In genomic region chr17:46942441-46943217, GRCh38 we compare ENCODE assay signal across 8 cellular contexts. TPM values are rescaled to one million over a fixed set of nuclear protein-coding genes. Genes with fewer than 3 reads are reported as not detected.
A peak's percentile ranks its signal among the peaks of the same experiment; 100 is the strongest.
DNase-seq lines count a peak whose midpoint lies in the region; ATAC-seq, FAIRE-seq and TF ChIP-seq lines count a peak whose summit lies in the region.

No MANE protein-coding gene starts in this region.

- no peak overlapping the region for H3K4me2 ChIP-seq in endothelial cell of umbilical vein (ENCODE audit: insufficient read depth, low read length)

- CTCF ChIA-PET in HEK293T (lab: Yijun Ruan, JAX) (interaction anchor here (0.5 to 1.9 kb wide), 19 partner anchors 16 to 218 kb away, joined by 3 to 11 read pairs (median 4); no protein-coding TSS in a partner anchor), endothelial cell of umbilical vein (lab: Charles Lee) (interaction anchor here (0.6 to 4.2 kb wide), 52 partner anchors 9 to 1140 kb away, joined by 3 to 80 read pairs (median 5); partner anchors contain the start of gene RPRML)
- CTCF ChIA-PET in activated CD4-positive, alpha-beta memory T cell treated with anti-CD3 and anti-CD28 coated beads, Interleukin-2, amount 10 ng/mL, durations not matched to agents 7 days and 5 days (lab: Charles Lee), result interaction anchor here (0.6 to 2.4 kb wide), 11 partner anchors 9 to 238 kb away, joined by 3 to 13 read pairs (median 3); no protein-coding TSS in a partner anchor

- H3K27ac ChIP-seq in CD4-positive, CD25-positive, alpha-beta regulatory T cell (ENCODE audit: insufficient read depth, low read length, poor library complexity, severe bottlenecking), result no peak overlapping the region
- no peak overlapping the region for H3K27ac ChIP-seq in endothelial cell of umbilical vein (ENCODE audit: insufficient read depth, low read depth, low read length)
- H3K27ac ChIP-seq in temporal lobe (ENCODE audit: low read depth, low read length), result peak overlapping the region; percentile 69

- no peak for TF ChIP-seq POLR2A in endothelial cell of umbilical vein (IDR thresholded peaks at IDR 0.05; ENCODE audit: low read depth, low read length)

- FAIRE-seq in endothelial cell of umbilical vein (lab: Jason Lieb, UNC), result peak; percentile 95

- peaks cover 0 to 24% (median 11%) of the 10 kb centered on the region in 4 donors for H3K4me1 Mint-ChIP-seq in CD4-positive, CD25-positive, alpha-beta regulatory T cell
- H3K4me1 Mint-ChIP-seq in activated CD4-positive, alpha-beta memory T cell treated with anti-CD3 and anti-CD28 coated beads, Interleukin-2, amount 10 ng/mL, durations not matched to agents 7 days and 5 days, result peaks cover 9% of the 10 kb centered on the region
- peaks cover 27% of the 10 kb centered on the region for H3K4me1 Mint-ChIP-seq in mesothelial cell of epicardium

- no peak overlapping the region for H3K4me3 ChIP-seq in CD4-positive, CD25-positive, alpha-beta regulatory T cell (ENCODE audit: low read depth, low read length)
- no peak overlapping the region for H3K4me3 ChIP-seq in endothelial cell of umbilical vein (replicated peaks in 1 of 3; ENCODE audit: insufficient read depth in 1 of 3, low read depth in 1 of 3, low read length in 3 of 3)

- H3K27me3 Mint-ChIP-seq in CD4-positive, CD25-positive, alpha-beta regulatory T cell, result peaks cover 4% of the 10 kb centered on the region
- no peaks in the 10 kb centered on the region for H3K27me3 Mint-ChIP-seq in activated CD4-positive, alpha-beta memory T cell treated with anti-CD3 and anti-CD28 coated beads, Interleukin-2, amount 10 ng/mL, durations not matched to agents 7 days and 5 days
- no peaks in the 10 kb centered on the region for H3K27me3 Mint-ChIP-seq in mesothelial cell of epicardium (ENCODE audit: low read depth)

- dilution Hi-C loops in endothelial cell of umbilical vein (cut with MboI; ENCODE audit: extremely low pct_ligation_motif_present, low sequenced_read_pairs), result no loop called here

- H3K4me1 ChIP-seq in CD4-positive, CD25-positive, alpha-beta regulatory T cell (ENCODE audit: control insufficient read depth, insufficient read depth, low read length, poor library complexity, severe bottlenecking), result peaks cover 7% of the 10 kb centered on the region
- H3K4me1 ChIP-seq in endothelial cell of umbilical vein (ENCODE audit: control insufficient read depth, extremely low read depth, insufficient read depth, low read length), result peaks cover 11% of the 10 kb centered on the region

- H3K36me3 ChIP-seq in CD4-positive, CD25-positive, alpha-beta regulatory T cell (ENCODE audit: control insufficient read depth, insufficient read depth, low read length), result peaks cover 33% of the 10 kb centered on the region
- H3K36me3 ChIP-seq in endothelial cell of umbilical vein (ENCODE audit: control insufficient read depth in 2 of 2, extremely low read depth in 1 of 2, insufficient read depth in 2 of 2, low read length in 2 of 2), result peaks cover 8 to 18% of the 10 kb centered on the region in 2 experiments

- H3K9me3 Mint-ChIP-seq in CD4-positive, CD25-positive, alpha-beta regulatory T cell, result no peaks in the 10 kb centered on the region
- H3K9me3 Mint-ChIP-seq in activated CD4-positive, alpha-beta memory T cell treated with anti-CD3 and anti-CD28 coated beads, Interleukin-2, amount 10 ng/mL, durations not matched to agents 7 days and 5 days, result no peaks in the 10 kb centered on the region
- H3K9me3 Mint-ChIP-seq in mesothelial cell of epicardium, result no peaks in the 10 kb centered on the region

- no peaks in the 10 kb centered on the region for H3K9me3 ChIP-seq in CD4-positive, CD25-positive, alpha-beta regulatory T cell (ENCODE audit: control insufficient read depth in 2 of 2, low read length in 2 of 2)
- no peaks in the 10 kb centered on the region for H3K9me3 ChIP-seq in endothelial cell of umbilical vein (replicated peaks; ENCODE audit: control insufficient read depth, insufficient read depth, low read length)

- no peaks in the 10 kb centered on the region for H3K79me2 ChIP-seq in endothelial cell of umbilical vein (ENCODE audit: control insufficient read depth, insufficient read depth, low read length)

- H3K4me3 Mint-ChIP-seq in CD4-positive, CD25-positive, alpha-beta regulatory T cell, result no peak overlapping the region
- no peak overlapping the region for H3K4me3 Mint-ChIP-seq in activated CD4-positive, alpha-beta memory T cell treated with anti-CD3 and anti-CD28 coated beads, Interleukin-2, amount 10 ng/mL, durations not matched to agents 7 days and 5 days
- no peak overlapping the region for H3K4me3 Mint-ChIP-seq in mesothelial cell of epicardium

- no peaks in the 10 kb centered on the region for H4K20me1 ChIP-seq in endothelial cell of umbilical vein (replicated peaks; ENCODE audit: control insufficient read depth, extremely low read depth, insufficient read depth, low read length)

- BruUV-seq in endothelial cell of umbilical vein (replicated peaks; lab: Mats Ljungman, UMichigan), result no TSS peak

- peak in 1 of 2 donors; percentile 32 for ATAC-seq in CD4-positive, CD25-positive, alpha-beta regulatory T cell (ENCODE audit: low read depth in 2 of 2)
- no peak for ATAC-seq in HG03457 (IDR thresholded peaks at IDR 0.05; ENCODE audit: unreplicated experiment)

- POLR2A ChIA-PET in HEK293T (lab: Yijun Ruan, JAX) (interaction anchor here (0.7 kb wide), 1 partner anchor 37 kb away, joined by 3 read pairs; the partner anchor contains the start of gene RPRML), endothelial cell of umbilical vein (lab: Charles Lee) (interaction anchor here (0.6 kb wide), 1 partner anchor 167 kb away, joined by 3 read pairs; no protein-coding TSS in a partner anchor)
- POLR2A ChIA-PET in activated CD4-positive, alpha-beta memory T cell treated with anti-CD3 and anti-CD28 coated beads, Interleukin-2, amount 10 ng/mL, durations not matched to agents 7 days and 5 days (lab: Charles Lee), result interaction anchor here (1.0 kb wide), 1 partner anchor 71 kb away, joined by 3 read pairs; no protein-coding TSS in a partner anchor

- H2AFZ ChIP-seq in endothelial cell of umbilical vein (ENCODE audit: low read depth, low read length), result no peak overlapping the region

- H3K9me1 ChIP-seq in endothelial cell of umbilical vein (replicated peaks; ENCODE audit: control insufficient read depth, extremely low read depth, insufficient read depth, low read length), result no peaks in the 10 kb centered on the region

- H3K9ac ChIP-seq in endothelial cell of umbilical vein (replicated peaks; ENCODE audit: extremely low read depth, insufficient read depth, low read length), result no peak overlapping the region

- H3K27ac Mint-ChIP-seq in CD4-positive, CD25-positive, alpha-beta regulatory T cell, result peak overlapping the region; percentile 32 to 78 (median 78)
- H3K27ac Mint-ChIP-seq in activated CD4-positive, alpha-beta memory T cell treated with anti-CD3 and anti-CD28 coated beads, Interleukin-2, amount 10 ng/mL, durations not matched to agents 7 days and 5 days, result no peak overlapping the region
- H3K27ac Mint-ChIP-seq in mesothelial cell of epicardium, result peak overlapping the region; percentile 34

- peaks cover 24% of the 10 kb centered on the region for H3K36me3 Mint-ChIP-seq in CD4-positive, CD25-positive, alpha-beta regulatory T cell
- peaks cover 29% of the 10 kb centered on the region for H3K36me3 Mint-ChIP-seq in activated CD4-positive, alpha-beta memory T cell treated with anti-CD3 and anti-CD28 coated beads, Interleukin-2, amount 10 ng/mL, durations not matched to agents 7 days and 5 days (ENCODE audit: low read depth)
- peaks cover 12% of the 10 kb centered on the region for H3K36me3 Mint-ChIP-seq in mesothelial cell of epicardium

- intact Hi-C loops in endothelial cell of umbilical vein (cut with micrococcal nuclease), result loop anchor here (1.0 to 5.0 kb wide), 2 partner anchors 59 to 375 kb away; no protein-coding TSS in a partner anchor

- TF ChIP-seq CTCF in endothelial cell of umbilical vein (IDR thresholded peaks at IDR 0.05; ENCODE audit: extremely low read depth in 1 of 2, insufficient read depth in 1 of 2, low read depth in 1 of 2, low read length in 2 of 2) (peak; percentile 93 to 94), mesothelial cell of epicardium (IDR thresholded peaks at IDR 0.05; ENCODE audit: unreplicated experiment) (peak; percentile 62)

- peak in 2 of 3 donors; percentile 24 to 47 for DNase-seq in CD4-positive, CD25-positive, alpha-beta regulatory T cell
- DNase-seq in HEK293T (ENCODE audit: extremely low spot score) (peak; percentile 87), NCI-H526 treated with DMSO at 0.1 percent for 48 hours (lab: John Stamatoyannopoulos, UW) (peak; percentile 51), endothelial cell of umbilical vein (ENCODE audit: low read depth, low spot score) (peak; percentile 81), mesothelial cell of epicardium (ENCODE audit: low spot score in 2 of 2, unreplicated experiment in 2 of 2) (peak; percentile 51 to 76)
- DNase-seq in activated CD4-positive, alpha-beta memory T cell treated with anti-CD3 and anti-CD28 coated beads, Interleukin-2, amount 10 ng/mL, durations not matched to agents 7 days and 5 days, result peak; percentile 56

- H3K27me3 ChIP-seq in CD4-positive, CD25-positive, alpha-beta regulatory T cell (ENCODE audit: control insufficient read depth, insufficient read depth, low read length), result no peaks in the 10 kb centered on the region
- H3K27me3 ChIP-seq in endothelial cell of umbilical vein (ENCODE audit: control insufficient read depth in 2 of 2, insufficient read depth in 2 of 2, low read length in 2 of 2), result no peaks in the 10 kb centered on the region

RNA-seq across cellular contexts. Expression of gene GOSR2, which starts 19.7 kb away (rescaled TPM):
- 65.4 TPM for total RNA-seq in CD4-positive, CD25-positive, alpha-beta regulatory T cell
- polyA plus RNA-seq in CD4-positive, CD25-positive, alpha-beta regulatory T cell, result 10 to 100 TPM; 39.9 to 62.3 (median 53.1) TPM
- total RNA-seq in activated CD4-positive, alpha-beta memory T cell treated with anti-CD3 and anti-CD28 coated beads, Interleukin-2, amount 10 ng/mL, durations not matched to agents 7 days and 5 days, result 10 to 100 TPM; 53.2 to 56.3 TPM
- total RNA-seq in endothelial cell of umbilical vein (53.0 and 54.7 TPM in 2 replicates), mesothelial cell of epicardium (87.3 to 90.9 TPM (median 88.4 TPM) in 3 replicates), temporal lobe (37.1 TPM)
- polyA plus RNA-seq in endothelial cell of umbilical vein, result 42.9 and 48.6 TPM in 2 replicates
- polyA plus RNA-seq in endothelial cell of umbilical vein (2011; cell fraction: cytosol; rRNA removed), result 50.7 and 53.7 TPM in 2 replicates
- 72.9 and 74.5 TPM in 2 replicates for polyA plus RNA-seq in endothelial cell of umbilical vein (2011; cell fraction: nucleus; rRNA removed)
- 51.1 and 55.5 TPM in 2 replicates for polyA plus RNA-seq in endothelial cell of umbilical vein (2012)
- 76.3 and 83.2 TPM in 2 replicates for polyA minus RNA-seq in endothelial cell of umbilical vein
- polyA minus RNA-seq in endothelial cell of umbilical vein (2011; cell fraction: cytosol; rRNA and poly(A)+ RNA removed), result 13.9 TPM
- polyA minus RNA-seq in endothelial cell of umbilical vein (2011; cell fraction: nucleus; rRNA and poly(A)+ RNA removed), result 67.3 and 90.9 TPM in 2 replicates

RNA-seq across cellular contexts. Expression of gene RPRML, which starts 36.4 kb away (rescaled TPM):
- not detected for total RNA-seq in CD4-positive, CD25-positive, alpha-beta regulatory T cell
- polyA plus RNA-seq in CD4-positive, CD25-positive, alpha-beta regulatory T cell, result not detected
- not detected for total RNA-seq in activated CD4-positive, alpha-beta memory T cell treated with anti-CD3 and anti-CD28 coated beads, Interleukin-2, amount 10 ng/mL, durations not matched to agents 7 days and 5 days
- not detected in 2 replicates for total RNA-seq in endothelial cell of umbilical vein
- 0.08 and 0.16 TPM in 2 replicates for polyA plus RNA-seq in endothelial cell of umbilical vein
- 0.06 TPM in 1 of 2 replicates, not detected in the other for polyA plus RNA-seq in endothelial cell of umbilical vein (2011; cell fraction: cytosol; rRNA removed)
- polyA plus RNA-seq in endothelial cell of umbilical vein (2011; cell fraction: nucleus; rRNA removed), result not detected in 2 replicates
- polyA plus RNA-seq in endothelial cell of umbilical vein (2012), result not detected in 2 replicates
- not detected in 2 replicates for polyA minus RNA-seq in endothelial cell of umbilical vein
- not detected for polyA minus RNA-seq in endothelial cell of umbilical vein (2011; cell fraction: cytosol; rRNA and poly(A)+ RNA removed)
- not detected in 2 replicates for polyA minus RNA-seq in endothelial cell of umbilical vein (2011; cell fraction: nucleus; rRNA and poly(A)+ RNA removed)
- total RNA-seq in mesothelial cell of epicardium, result not detected in 3 replicates
- total RNA-seq in temporal lobe, result 4.2 TPM

Comparison
In these comparisons a context has a peak if more than half of its experiments do, and no peak if none do; other contexts are left out.
1. DNase-seq: peak in every context shown above with its lines; median percentile 87 in HEK293T; 81 in endothelial cell of umbilical vein; 64 in mesothelial cell of epicardium; 56 in activated CD4-positive, alpha-beta memory T cell treated with anti-CD3 and anti-CD28 coated beads, Interleukin-2, amount 10 ng/mL, durations not matched to agents 7 days and 5 days; 51 in NCI-H526 treated with DMSO at 0.1 percent for 48 hours; 36 in CD4-positive, CD25-positive, alpha-beta regulatory T cell.